Comparison of ENCODE assay signal across 8 cellular contexts in the genomic region with DNA sequence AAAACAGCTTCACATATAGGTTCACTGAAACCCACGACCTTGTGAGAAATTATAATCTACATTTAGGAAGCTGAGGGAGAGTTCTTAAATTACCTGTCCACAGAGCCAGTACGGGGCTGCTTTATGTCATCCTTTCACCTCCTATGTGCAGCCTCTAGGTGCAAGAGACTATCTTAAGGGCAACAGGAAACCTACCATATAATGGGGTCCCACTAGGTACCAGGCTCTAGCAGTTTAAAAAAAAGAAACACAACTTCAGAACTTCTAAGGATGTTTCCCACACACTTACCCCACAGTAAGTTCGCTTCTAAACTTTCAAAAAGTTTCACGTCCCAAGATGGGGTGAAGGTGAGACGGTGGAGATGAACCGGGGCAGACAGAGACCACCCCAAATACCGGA. TPM values are rescaled to one million over a fixed set of nuclear protein-coding genes. Genes with fewer than 3 reads are reported as not detected.
A peak's percentile ranks its signal among the peaks of the same experiment; 100 is the strongest.
DNase-seq lines count a peak whose midpoint lies in the region; ATAC-seq and TF ChIP-seq lines count a peak whose summit lies in the region.

No MANE protein-coding gene starts in this region.

- H3K9me3 ChIP-seq in CD4-positive, CD25-positive, alpha-beta regulatory T cell (ENCODE audit: control insufficient read depth in 2 of 2, low read length in 2 of 2) = no peaks in the 10 kb centered on the region
- H3K9me3 ChIP-seq in OCI-LY7 (ENCODE audit: low read length) = no peaks in the 10 kb centered on the region
- peaks cover 0 to 2% (median 0%) of the 10 kb centered on the region in 12 donors for H3K9me3 ChIP-seq in heart left ventricle
- no peaks in the 10 kb centered on the region for H3K9me3 ChIP-seq in spleen

- H3K27me3 Mint-ChIP-seq in CD4-positive, CD25-positive, alpha-beta regulatory T cell = peaks cover 78% of the 10 kb centered on the region

- no peaks in the 10 kb centered on the region for H3K36me3 ChIP-seq in CD4-positive, CD25-positive, alpha-beta regulatory T cell (ENCODE audit: control insufficient read depth, insufficient read depth, low read length)
- H3K36me3 ChIP-seq in OCI-LY7 (ENCODE audit: insufficient read depth, low read length) (no peaks in the 10 kb centered on the region), heart left ventricle (no peaks in the 10 kb centered on the region), spleen (no peaks in the 10 kb centered on the region)

- intact Hi-C loops in OCI-LY7 (cut with micrococcal nuclease; ENCODE audit: unreplicated experiment) = no loop called here
- intact Hi-C loops in heart left ventricle (cut with DNase I) = loop anchor here in 1 of 10 donors (10.0 kb wide), 1 partner anchor 211 kb away; no protein-coding TSS in a partner anchor
- intact Hi-C loops in spleen (cut with DNase I; ENCODE audit: low total_unique reads) = no loop called here

- no peaks in the 10 kb centered on the region for H3K36me3 Mint-ChIP-seq in CD4-positive, CD25-positive, alpha-beta regulatory T cell

- H3K9me3 Mint-ChIP-seq in CD4-positive, CD25-positive, alpha-beta regulatory T cell = peaks cover 0 to 2% (median 0%) of the 10 kb centered on the region in 7 donors

- CTCF ChIA-PET in OCI-LY7 (lab: Charles Lee; ENCODE audit: unreplicated experiment) = no interaction called here

- no peak overlapping the region for H3K27ac ChIP-seq in CD4-positive, CD25-positive, alpha-beta regulatory T cell (ENCODE audit: insufficient read depth, low read length, poor library complexity, severe bottlenecking)
- no peak overlapping the region for H3K27ac ChIP-seq in OCI-LY7 (ENCODE audit: low read depth, low read length, poor library complexity, severe bottlenecking)
- peak overlapping the region in 8 of 12 donors; percentile 10 to 75 (median 64) for H3K27ac ChIP-seq in heart left ventricle
- no peak overlapping the region for H3K27ac ChIP-seq in spleen

- BruUV-seq in OCI-LY7 (replicated peaks; lab: Mats Ljungman, UMichigan) = no TSS peak

- DNase-seq in CD4-positive, CD25-positive, alpha-beta regulatory T cell = no peak
- DNase-seq in OCI-LY7 (ENCODE audit: low spot score) = no peak
- DNase-seq in heart left ventricle = no peak
- no peak for DNase-seq in spleen
- DNase-seq in inferior parietal cortex (ENCODE audit: extremely low spot score) = no peak
- no peak for DNase-seq in cerebellum (ENCODE audit: low spot score)
- DNase-seq in NCI-H2081 (lab: John Stamatoyannopoulos, UW) = no peak

- TF ChIP-seq POLR2A in heart left ventricle (IDR thresholded peaks at IDR 0.05) (no peak), spleen (IDR thresholded peaks at IDR 0.05) (no peak)

- peaks cover 0 to 6% (median 2%) of the 10 kb centered on the region in 4 donors for H3K4me1 Mint-ChIP-seq in CD4-positive, CD25-positive, alpha-beta regulatory T cell

- WGBS in heart left ventricle, 4 donors = 13 to 18% (median 16%) methylated on average over 7 of the region's 7 CpGs
- WGBS in spleen, 5 donors = 14 to 21% (median 19%) methylated on average over 7 of the region's 7 CpGs

- H3K4me1 ChIP-seq in CD4-positive, CD25-positive, alpha-beta regulatory T cell (ENCODE audit: control insufficient read depth, insufficient read depth, low read length, poor library complexity, severe bottlenecking) = no peaks in the 10 kb centered on the region
- H3K4me1 ChIP-seq in OCI-LY7 (ENCODE audit: insufficient read depth, low read length, poor library complexity, severe bottlenecking) (no peaks in the 10 kb centered on the region), heart left ventricle (peaks cover 0 to 15% (median 0%) of the 10 kb centered on the region in 12 donors), spleen (peaks cover 0 to 17% (median 14%) of the 10 kb centered on the region in 6 donors)

- no peak overlapping the region for H3K4me3 ChIP-seq in CD4-positive, CD25-positive, alpha-beta regulatory T cell (ENCODE audit: low read depth, low read length)
- H3K4me3 ChIP-seq in OCI-LY7 (ENCODE audit: low read depth, low read length, poor library complexity, severe bottlenecking) (no peak overlapping the region), heart left ventricle (peak overlapping the region; percentile 36 to 79 (median 65)), spleen (peak overlapping the region; percentile 51 to 80 (median 62))

- H2AFZ ChIP-seq in OCI-LY7 (ENCODE audit: low read length) = no peak overlapping the region

- peak overlapping the region in 3 of 4 donors; percentile 35 to 50 (median 46) for H3K4me3 Mint-ChIP-seq in CD4-positive, CD25-positive, alpha-beta regulatory T cell

- no peak overlapping the region for H3K27ac Mint-ChIP-seq in CD4-positive, CD25-positive, alpha-beta regulatory T cell

- POLR2A ChIA-PET in OCI-LY7 (lab: Charles Lee) = no interaction called here

- no peak for ATAC-seq in CD4-positive, CD25-positive, alpha-beta regulatory T cell (ENCODE audit: low read depth in 2 of 2)
- ATAC-seq in GM21576 (IDR thresholded peaks at IDR 0.05; ENCODE audit: unreplicated experiment) (peak; percentile 19), heart left ventricle (peak in 1 of 4 donors; percentile 17)

- no peaks in the 10 kb centered on the region for H4K20me1 ChIP-seq in OCI-LY7 (ENCODE audit: insufficient read depth, low read length)

- TF ChIP-seq CTCF in OCI-LY7 (conservative IDR thresholded peaks at IDR 0.05; ENCODE audit: low read length) (no peak), heart left ventricle (IDR thresholded peaks at IDR 0.05) (no peak), spleen (IDR thresholded peaks at IDR 0.05 in 8 of 11, conservative IDR thresholded peaks at IDR 0.05 in 3 of 11) (no peak)

- peak overlapping the region; percentile 12; the same call in 1 of the 2 replicates for H3K4me2 ChIP-seq in OCI-LY7 (ENCODE audit: low read length)

- H3K9me2 ChIP-seq in OCI-LY7 (ENCODE audit: insufficient read depth, low read length) = no peaks in the 10 kb centered on the region

- no peaks in the 10 kb centered on the region for H3K79me2 ChIP-seq in OCI-LY7 (ENCODE audit: insufficient read depth, low read depth, low read length)

- H3K27me3 ChIP-seq in CD4-positive, CD25-positive, alpha-beta regulatory T cell (ENCODE audit: control insufficient read depth, insufficient read depth, low read length) = peaks cover 45% of the 10 kb centered on the region
- H3K27me3 ChIP-seq in heart left ventricle (peaks cover 4 to 38% (median 8%) of the 10 kb centered on the region in 9 donors), spleen (replicated peaks in 1 of 7) (peaks cover 0 to 16% (median 12%) of the 10 kb centered on the region in 7 donors)

RNA-seq across cellular contexts. Expression of gene STK33, which starts 0.6 kb away (rescaled TPM):
- 0.49 TPM for total RNA-seq in CD4-positive, CD25-positive, alpha-beta regulatory T cell
- polyA plus RNA-seq in CD4-positive, CD25-positive, alpha-beta regulatory T cell = under 1 TPM in 1 of 4 donors, not detected in 3; 0.44 TPM
- total RNA-seq in OCI-LY7 (2014; rRNA removed; shearing (Covaris generic)) = 0.73 TPM in 1 of 2 replicates, not detected in the other
- total RNA-seq in OCI-LY7 (2022) = not detected in 2 replicates
- 10 to 100 TPM; 18.0 to 41.5 (median 31.0) TPM for total RNA-seq in heart left ventricle
- 10 to 100 TPM in 1 of 2 donors, 1 to 10 TPM in 1; 9.9 to 15.7 TPM for polyA plus RNA-seq in heart left ventricle
- total RNA-seq in spleen = 1 to 10 TPM; 1.6 to 5.1 (median 3.8) TPM
- polyA plus RNA-seq in spleen = 1 to 10 TPM; 2.9 to 8.1 (median 4.7) TPM
- 24.0 TPM for total RNA-seq in cerebellum

Comparison
In these comparisons a context has a peak if more than half of its experiments do, and no peak if none do; other contexts are left out.
1. H3K27ac ChIP-seq: peak in heart left ventricle (8 of 12); none in CD4-positive, CD25-positive, alpha-beta regulatory T cell (single experiment), OCI-LY7 (single experiment) and spleen (0 of 8).
2. H3K4me3 ChIP-seq: peak in heart left ventricle (12 of 12) and spleen (8 of 8); none in CD4-positive, CD25-positive, alpha-beta regulatory T cell (single experiment) and OCI-LY7 (single experiment).